Comparison of ENCODE assay signal across 12 cellular contexts in the genomic region with DNA sequence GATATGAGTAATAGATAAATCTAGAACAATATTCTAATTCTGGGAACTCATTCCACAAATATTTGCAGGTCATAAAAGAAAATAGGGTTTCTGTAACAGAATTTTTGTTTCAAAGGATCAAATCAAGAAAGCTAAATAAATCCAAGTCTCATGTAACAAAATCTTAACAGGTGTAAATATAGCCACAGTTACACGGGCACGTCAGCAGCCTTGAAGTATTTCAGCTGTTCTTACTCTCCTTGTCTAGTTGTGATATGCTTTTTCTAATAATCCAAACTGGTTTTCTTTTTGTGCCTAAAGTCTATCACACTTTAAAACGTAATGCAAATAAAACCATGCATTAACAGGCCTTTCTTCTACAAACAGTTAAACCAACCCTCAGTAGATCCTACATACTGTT. TPM values are rescaled to one million over a fixed set of nuclear protein-coding genes. Genes with fewer than 3 reads are reported as not detected.
DNase-seq lines count a peak whose midpoint lies in the region; ATAC-seq and TF ChIP-seq lines count a peak whose summit lies in the region.
"Not testable (repeated sequence)": the region's sequence is repeated elsewhere in the genome, so short reads cannot be mapped to it uniquely, and the experiment has no call there.
"Had no signal": no experiment of that assay in that cellular context is flagged by ENCODE, and none has a peak within 500 bp of the region (broad histone marks: within the 10 kb centered on the region; RNA-seq: fewer than 3 reads in every experiment).

No MANE protein-coding gene starts in this region.

- not testable (repeated sequence) for DNase-seq in gastrocnemius medialis

- H3K4me1 ChIP-seq in gastrocnemius medialis: not testable (repeated sequence)

- not testable (repeated sequence) for H3K9me3 ChIP-seq in gastrocnemius medialis

- H3K36me3 ChIP-seq in gastrocnemius medialis: not testable (repeated sequence)

- intact Hi-C loops in gastrocnemius medialis (cut with DNase I; ENCODE audit: low total_unique reads): not testable (repeated sequence)

- not testable (repeated sequence) for H3K27ac ChIP-seq in gastrocnemius medialis

- not testable (repeated sequence) for TF ChIP-seq POLR2A in gastrocnemius medialis (IDR thresholded peaks at IDR 0.05)

- in situ Hi-C loops in gastrocnemius medialis (cut with MboI; ENCODE audit: low sequenced_read_pairs in 4 of 4): not testable (repeated sequence)

- ATAC-seq in gastrocnemius medialis: peak; percentile 76 to 78

- H3K27me3 ChIP-seq in gastrocnemius medialis: not testable (repeated sequence)

- not testable (repeated sequence) for H3K4me3 ChIP-seq in gastrocnemius medialis

- not testable (repeated sequence) for TF ChIP-seq CTCF in gastrocnemius medialis (IDR thresholded peaks at IDR 0.05 in 4 of 5, conservative IDR thresholded peaks at IDR 0.05 in 1 of 5)

RNA-seq across cellular contexts. Expression of a gene that starts 9.3 kb away (rescaled TPM):
- not detected for total RNA-seq in gastrocnemius medialis
- total RNA-seq: A172; A673; B cell; Caco-2; Calu3; CD4-positive, alpha-beta memory T cell; CD4-positive, alpha-beta T cell; CD4-positive, CD25-positive, alpha-beta regulatory T cell; CD8-positive, alpha-beta memory T cell; CD8-positive, alpha-beta T cell; Daoy had no signal
